ENCODE assay signal across 37 cellular contexts in genomic region chr2:110840508-110840907, GRCh38.
"Had no signal": no experiment of that assay in that cellular context is flagged by ENCODE, and none has a peak within 500 bp of the region (broad histone marks: within the 10 kb centered on the region; RNA-seq: fewer than 3 reads in every experiment).

No MANE protein-coding gene starts in this region.

- DNase-seq: activated CD4-positive, alpha-beta T cell treated with anti-CD3 and anti-CD28 coated beads for 1 hour; activated CD4-positive, alpha-beta T cell treated with anti-CD3 and anti-CD28 coated beads for 48 hours; activated CD4-positive, alpha-beta T cell treated with anti-CD3 and anti-CD28 coated beads, Interleukin-2, amount 50 U/mL, for 4 hours; activated CD4-positive, CD25-positive, alpha-beta regulatory T cell; activated CD8-positive, alpha-beta T cell treated with anti-CD3 and anti-CD28 coated beads for 36 hours; activated gamma-delta T cell; activated naive CD4-positive, alpha-beta T cell treated with Interleukin-2 at 50 U/mL for 16 hours; activated naive CD8-positive, alpha-beta T cell treated with anti-CD3 and anti-CD28 coated beads, Interleukin-2, amount 10 ng/mL, durations not matched to agents 7 days and 5 days; activated T-cell treated with anti-CD3 and anti-CD28 coated beads, Interleukin-2, amount 50 U/mL, for 1 hour; activated T-cell treated with anti-CD3 and anti-CD28 coated beads, Interleukin-2, amount 50 U/mL, for 72 hours; body of pancreas; MM.1S; NCI-H1092 treated with DMSO at 0.1 percent for 48 hours; NCI-H1417; NCI-H146; NCI-H187; NCI-H2029 treated with DMSO at 0.1 percent for 48 hours; NCI-H2107; NCI-H2171; NCI-H510A; NCI-H526; NCI-H748 treated with DMSO at 0.1 percent for 48 hours; PC-9; SIG-M5; SW 1271; T-helper 1 cell; T-helper 2 cell; T1000; WERI-Rb-1 had no signal

- H3K9ac ChIP-seq: KMS-11 had no signal

- H3K4me2 ChIP-seq: KMS-11, PC-9 had no signal

- H3K36me3 Mint-ChIP-seq: activated naive CD4-positive, alpha-beta T cell treated with anti-CD3 and anti-CD28 coated beads, Interleukin-2, amount 50 U/mL, for 24 hours; activated naive CD8-positive, alpha-beta T cell treated with anti-CD3 and anti-CD28 coated beads, Interleukin-2, amount 10 ng/mL, durations not matched to agents 7 days and 5 days had no signal

- H2AFZ ChIP-seq: PC-9 had no signal

- H3K9me3 Mint-ChIP-seq: activated naive CD4-positive, alpha-beta T cell treated with anti-CD3 and anti-CD28 coated beads, Interleukin-2, amount 50 U/mL, for 24 hours; activated naive CD8-positive, alpha-beta T cell treated with anti-CD3 and anti-CD28 coated beads, Interleukin-2, amount 10 ng/mL, durations not matched to agents 7 days and 5 days; activated T-helper 17 cell treated with anti-CD3 and anti-CD28 coated beads, Interleukin-2, amount 50 U/mL, for 72 hours had no signal

- H3K4me1 ChIP-seq: body of pancreas, breast epithelium had no signal

- FAIRE-seq: astrocyte, RCC 7860 had no signal

- H3K27me3 ChIP-seq: body of pancreas, breast epithelium had no signal

- H3K4me3 Mint-ChIP-seq: activated CD8-positive, alpha-beta T cell treated with anti-CD3 and anti-CD28 coated beads for 36 hours; activated naive CD4-positive, alpha-beta T cell treated with anti-CD3 and anti-CD28 coated beads, Interleukin-2, amount 50 U/mL, for 24 hours; activated naive CD8-positive, alpha-beta T cell treated with anti-CD3 and anti-CD28 coated beads, Interleukin-2, amount 10 ng/mL, durations not matched to agents 7 days and 5 days; activated T-cell treated with anti-CD3 and anti-CD28 coated beads, Interleukin-2, amount 50 U/mL, for 72 hours; activated T-helper 17 cell treated with anti-CD3 and anti-CD28 coated beads, Interleukin-2, amount 50 U/mL, for 72 hours had no signal

- ATAC-seq: activated CD8-positive, alpha-beta T cell treated with anti-CD3 and anti-CD28 coated beads for 36 hours; activated T-cell treated with anti-CD3 and anti-CD28 coated beads, Interleukin-2, amount 50 U/mL, for 72 hours; activated T-helper 17 cell treated with anti-CD3 and anti-CD28 coated beads, Interleukin-2, amount 50 U/mL, for 72 hours; body of pancreas; Right ventricle myocardium inferior had no signal

- H3K27ac Mint-ChIP-seq: activated CD8-positive, alpha-beta T cell treated with anti-CD3 and anti-CD28 coated beads for 36 hours; activated naive CD4-positive, alpha-beta T cell treated with anti-CD3 and anti-CD28 coated beads, Interleukin-2, amount 50 U/mL, for 24 hours; activated naive CD8-positive, alpha-beta T cell treated with anti-CD3 and anti-CD28 coated beads, Interleukin-2, amount 10 ng/mL, durations not matched to agents 7 days and 5 days; activated T-cell treated with anti-CD3 and anti-CD28 coated beads, Interleukin-2, amount 50 U/mL, for 72 hours; activated T-helper 17 cell treated with anti-CD3 and anti-CD28 coated beads, Interleukin-2, amount 50 U/mL, for 72 hours had no signal

- H3K9me3 ChIP-seq: body of pancreas, breast epithelium had no signal

- H3K27ac ChIP-seq: body of pancreas, breast epithelium, KMS-11, PC-9, RWPE1, WERI-Rb-1 had no signal

- H3K36me3 ChIP-seq: breast epithelium, WERI-Rb-1 had no signal

- H3K4me3 ChIP-seq: body of pancreas, breast epithelium, PC-9 had no signal
